Comparison of ENCODE assay signal across 2 cellular contexts in genomic region chr11:82586581-82586980, GRCh38.
TF ChIP-seq lines count a peak whose summit lies in the region.

No MANE protein-coding gene starts in this region.

TF ChIP-seq in GM23338, 12 proteins besides CTCF, POLR2A, EP300 and RAD21 (continued from another document):
- no peak for TF ChIP-seq ZNF462 (CRISPR knock-in tag; IDR thresholded peaks at IDR 0.05)
- no peak for TF ChIP-seq STAT1 (IDR thresholded peaks at IDR 0.05; ENCODE audit: unreplicated experiment)
- TF ChIP-seq ZNF114 (CRISPR knock-in tag; IDR thresholded peaks at IDR 0.05) = no peak
- no peak for TF ChIP-seq ETS1 (IDR thresholded peaks at IDR 0.05)
- no peak for TF ChIP-seq EZH2 (IDR thresholded peaks at IDR 0.05; ENCODE audit: low read depth, unreplicated experiment)
- TF ChIP-seq REST (IDR thresholded peaks at IDR 0.05; ENCODE audit: unreplicated experiment) = no peak
- TF ChIP-seq EZH2phosphoT487 (IDR thresholded peaks at IDR 0.05; ENCODE audit: unreplicated experiment) = no peak
- no peak for TF ChIP-seq NANOG (IDR thresholded peaks at IDR 0.05; ENCODE audit: borderline replicate concordance)
- no peak for TF ChIP-seq CREB1 (CRISPR knock-in tag; IDR thresholded peaks at IDR 0.05; ENCODE audit: low read depth)
- TF ChIP-seq ZNF331 (CRISPR knock-in tag; IDR thresholded peaks at IDR 0.05; ENCODE audit: low read depth) = no peak
- TF ChIP-seq POLR2AphosphoS5 (IDR thresholded peaks at IDR 0.05; ENCODE audit: low read depth) = no peak

TF ChIP-seq in WTC11, 78 proteins besides CTCF, POLR2A, EP300 and RAD21 (continued from another document):
- TF ChIP-seq AFF4 (CRISPR knock-in tag; IDR thresholded peaks at IDR 0.05; ENCODE audit: borderline replicate concordance) (no peak), MYBL2 (CRISPR knock-in tag; IDR thresholded peaks at IDR 0.05) (no peak), ZNF532 (CRISPR knock-in tag; IDR thresholded peaks at IDR 0.05; ENCODE audit: borderline replicate concordance) (no peak), MLX (CRISPR knock-in tag; IDR thresholded peaks at IDR 0.05) (no peak), JUN (CRISPR knock-in tag; IDR thresholded peaks at IDR 0.05) (no peak), ZNF423 (CRISPR knock-in tag; IDR thresholded peaks at IDR 0.05) (no peak), STAT6 (CRISPR knock-in tag; conservative IDR thresholded peaks at IDR 0.05; ENCODE audit: low read depth) (no peak)
